ENCODE assay signal across 1 cellular context in the genomic region with DNA sequence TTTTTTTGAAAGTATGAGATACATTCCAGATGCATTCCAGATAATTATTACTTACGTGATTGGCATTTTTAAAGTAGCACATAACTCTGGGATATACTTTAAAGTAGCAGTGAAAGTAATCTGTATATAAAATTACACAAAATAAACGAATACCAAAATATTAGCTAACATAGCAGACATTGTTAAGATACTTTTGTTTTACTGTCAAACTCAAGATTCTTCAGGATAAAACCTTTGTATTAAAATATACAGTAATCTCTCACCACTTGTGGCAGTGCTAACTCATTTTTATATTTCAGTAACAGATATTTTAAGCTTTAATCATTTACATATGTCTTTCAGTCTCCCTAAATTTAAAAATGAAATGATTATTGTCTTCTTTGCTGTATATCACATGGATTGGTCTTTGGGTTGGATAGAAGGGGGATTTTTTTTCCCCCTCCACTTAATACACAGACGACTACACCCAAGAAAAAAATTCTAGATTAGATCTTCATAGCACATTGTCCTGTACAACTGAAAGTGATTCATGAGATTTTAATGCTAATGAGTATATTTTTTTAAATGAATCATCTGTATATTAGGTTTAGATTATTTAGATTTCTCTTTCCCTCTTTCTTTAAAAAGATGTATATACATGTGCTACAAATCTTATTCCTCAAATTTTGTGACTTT.
TF ChIP-seq lines count a peak whose summit lies in the region.

No MANE protein-coding gene starts in this region.

TF ChIP-seq in GM12878, 131 proteins besides CTCF, POLR2A, EP300 and RAD21:
- TF ChIP-seq JUNB (IDR thresholded peaks at IDR 0.05) (peak; percentile 6; the same call in 1 of the 2 replicates), NR2C2 (IDR thresholded peaks at IDR 0.05; ENCODE audit: borderline replicate concordance, control insufficient read depth, insufficient read length, low read depth) (no peak), PKNOX1 (IDR thresholded peaks at IDR 0.05) (peak; percentile 60; the same call in 1 of the 2 replicates), CHD1 (IDR thresholded peaks at IDR 0.05; ENCODE audit: low read depth, low read length) (no peak), BCL3 (IDR thresholded peaks at IDR 0.05; ENCODE audit: borderline replicate concordance, insufficient read depth, low read depth, low read length, poor library complexity, severe bottlenecking) (no peak), RB1 (IDR thresholded peaks at IDR 0.05; ENCODE audit: borderline replicate concordance) (no peak), ZNF622 (IDR thresholded peaks at IDR 0.05) (no peak)
